Comparison of ENCODE assay signal across 18 cellular contexts in the genomic region with DNA sequence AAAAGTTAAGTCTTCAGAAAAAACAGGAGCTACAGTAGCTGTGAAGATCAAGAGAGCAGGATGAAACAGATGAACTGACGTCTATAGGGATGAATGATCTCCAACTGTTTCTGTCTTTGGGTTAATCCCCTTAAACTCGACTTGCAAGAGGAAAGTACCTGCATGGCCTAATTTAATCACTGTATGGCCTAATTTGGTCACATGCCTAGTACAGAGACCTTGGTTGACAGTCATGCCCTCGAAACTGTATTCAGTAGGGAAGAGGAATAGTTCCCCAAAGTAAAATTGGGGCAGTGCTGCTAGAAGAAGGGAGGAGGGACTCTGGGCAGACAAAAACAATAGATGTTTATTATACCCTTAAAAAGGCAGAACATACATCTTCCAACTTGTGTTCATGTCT. TPM values are rescaled to one million over a fixed set of nuclear protein-coding genes. Genes with fewer than 3 reads are reported as not detected.
A peak's percentile ranks its signal among the peaks of the same experiment; 100 is the strongest.
DNase-seq lines count a peak whose midpoint lies in the region; ATAC-seq and TF ChIP-seq lines count a peak whose summit lies in the region.
"Had no signal": no experiment of that assay in that cellular context is flagged by ENCODE, and none has a peak within 500 bp of the region (broad histone marks: within the 10 kb centered on the region; RNA-seq: fewer than 3 reads in every experiment).

No MANE protein-coding gene starts in this region.

- no peaks in the 10 kb centered on the region for H3K9me3 ChIP-seq in upper lobe of right lung
- H3K9me3 ChIP-seq in heart right ventricle, result no peaks in the 10 kb centered on the region
- H3K9me3 ChIP-seq: MG63 had no signal

- no peaks in the 10 kb centered on the region for H3K4me1 Mint-ChIP-seq in activated naive CD8-positive, alpha-beta T cell treated with anti-CD3 and anti-CD28 coated beads, Interleukin-2, amount 50 U/mL, for 24 hours
- H3K4me1 Mint-ChIP-seq: CD14-positive monocyte had no signal

- ATAC-seq in HG03565 (IDR thresholded peaks at IDR 0.05; ENCODE audit: unreplicated experiment), result peak; percentile 51
- ATAC-seq in upper lobe of right lung, result peak; percentile 52
- ATAC-seq in activated naive CD8-positive, alpha-beta T cell treated with anti-CD3 and anti-CD28 coated beads, Interleukin-2, amount 50 U/mL, for 24 hours, result no peak
- no peak for ATAC-seq in heart right ventricle
- no peak for ATAC-seq in GM21619 (IDR thresholded peaks at IDR 0.05; ENCODE audit: unreplicated experiment)
- ATAC-seq: Panc1 had no signal

- no peaks in the 10 kb centered on the region for H3K9me3 Mint-ChIP-seq in activated naive CD8-positive, alpha-beta T cell treated with anti-CD3 and anti-CD28 coated beads, Interleukin-2, amount 50 U/mL, for 24 hours

- no peak overlapping the region for H3K27ac Mint-ChIP-seq in activated naive CD8-positive, alpha-beta T cell treated with anti-CD3 and anti-CD28 coated beads, Interleukin-2, amount 50 U/mL, for 24 hours
- H3K27ac Mint-ChIP-seq: CD14-positive monocyte had no signal

- H3K36me3 ChIP-seq in upper lobe of right lung (no peaks in the 10 kb centered on the region), heart right ventricle (no peaks in the 10 kb centered on the region)
- H3K36me3 ChIP-seq: MG63 had no signal

- WGBS in heart right ventricle, 2 donors, result 66 to 73% methylated on average over 3 of the region's 3 CpGs

- peaks cover 2% of the 10 kb centered on the region for H3K27me3 Mint-ChIP-seq in activated naive CD8-positive, alpha-beta T cell treated with anti-CD3 and anti-CD28 coated beads, Interleukin-2, amount 50 U/mL, for 24 hours

- H3K36me3 Mint-ChIP-seq in activated naive CD8-positive, alpha-beta T cell treated with anti-CD3 and anti-CD28 coated beads, Interleukin-2, amount 50 U/mL, for 24 hours (ENCODE audit: low read depth), result no peaks in the 10 kb centered on the region
- H3K36me3 Mint-ChIP-seq: CD14-positive monocyte had no signal

- H3K27me3 ChIP-seq in upper lobe of right lung, result no peaks in the 10 kb centered on the region
- H3K27me3 ChIP-seq in heart right ventricle, result no peaks in the 10 kb centered on the region
- H3K27me3 ChIP-seq: MG63 had no signal

- H3K4me3 Mint-ChIP-seq in activated naive CD8-positive, alpha-beta T cell treated with anti-CD3 and anti-CD28 coated beads, Interleukin-2, amount 50 U/mL, for 24 hours, result no peak overlapping the region
- H3K4me3 Mint-ChIP-seq: CD14-positive monocyte had no signal

- DNase-seq in NCI-H524 (lab: John Stamatoyannopoulos, UW), result peak; percentile 7 to 12
- DNase-seq in NCI-H524 treated with DMSO at 0.1 percent for 48 hours (lab: John Stamatoyannopoulos, UW), result no peak
- DNase-seq in SK-N-DZ (ENCODE audit: low spot score), result peak; percentile 61
- no peak for DNase-seq in upper lobe of right lung
- DNase-seq in activated naive CD8-positive, alpha-beta T cell treated with anti-CD3 and anti-CD28 coated beads, Interleukin-2, amount 50 U/mL, for 24 hours, result no peak
- DNase-seq in heart right ventricle, result no peak
- DNase-seq: 8988T, DMS79 treated with DMSO at 0.1 percent for 48 hours, Kasumi-1, MG63, NCI-H187 treated with DMSO at 0.1 percent for 48 hours, NCI-H2227 treated with DMSO at 0.1 percent for 48 hours, NCI-H526, SW 1271 had no signal

- no peak for TF ChIP-seq CTCF in upper lobe of right lung (IDR thresholded peaks at IDR 0.05)
- no peak for TF ChIP-seq CTCF in heart right ventricle (IDR thresholded peaks at IDR 0.05)

- no peak overlapping the region for H3K27ac ChIP-seq in upper lobe of right lung
- H3K27ac ChIP-seq in heart right ventricle, result no peak overlapping the region

- H3K4me1 ChIP-seq in upper lobe of right lung, result no peaks in the 10 kb centered on the region
- H3K4me1 ChIP-seq in heart right ventricle, result no peaks in the 10 kb centered on the region

- intact Hi-C loops in upper lobe of right lung (cut with DNase I) (no loop called here), heart right ventricle (cut with DNase I) (no loop called here)

- H3K4me3 ChIP-seq in upper lobe of right lung (no peak overlapping the region), heart right ventricle (no peak overlapping the region)
- H3K4me3 ChIP-seq: MG63 had no signal

RNA-seq across cellular contexts. Expression of a gene that starts 10.0 kb away (rescaled TPM):
- 29.6 and 33.9 TPM in 2 replicates for polyA plus RNA-seq in SK-N-DZ (2014; cell fraction: cytosol; rRNA removed)
- polyA plus RNA-seq in SK-N-DZ (2014; cell fraction: nucleus; rRNA removed), result 16.7 and 24.0 TPM in 2 replicates
- total RNA-seq in upper lobe of right lung (25.0 TPM), heart right ventricle (10 to 100 TPM; 28.7 to 36.3 (median 31.0) TPM)
- polyA plus RNA-seq in heart right ventricle, result 10 to 100 TPM; 12.8 to 22.8 TPM

Comparison
In these comparisons a context has a peak if more than half of its experiments do, and no peak if none do; other contexts are left out.
1. DNase-seq: peak in NCI-H524 (2 of 2) and SK-N-DZ (single experiment); none in NCI-H524 treated with DMSO at 0.1 percent for 48 hours (single experiment), upper lobe of right lung (single experiment), activated naive CD8-positive, alpha-beta T cell treated with anti-CD3 and anti-CD28 coated beads, Interleukin-2, amount 50 U/mL, for 24 hours (single experiment) and heart right ventricle (0 of 2).
2. ATAC-seq: peak in HG03565 (single experiment) and upper lobe of right lung (single experiment); none in activated naive CD8-positive, alpha-beta T cell treated with anti-CD3 and anti-CD28 coated beads, Interleukin-2, amount 50 U/mL, for 24 hours (single experiment), heart right ventricle (0 of 8) and GM21619 (single experiment).